1 cellular context compared by ENCODE assay signal in the genomic region with DNA sequence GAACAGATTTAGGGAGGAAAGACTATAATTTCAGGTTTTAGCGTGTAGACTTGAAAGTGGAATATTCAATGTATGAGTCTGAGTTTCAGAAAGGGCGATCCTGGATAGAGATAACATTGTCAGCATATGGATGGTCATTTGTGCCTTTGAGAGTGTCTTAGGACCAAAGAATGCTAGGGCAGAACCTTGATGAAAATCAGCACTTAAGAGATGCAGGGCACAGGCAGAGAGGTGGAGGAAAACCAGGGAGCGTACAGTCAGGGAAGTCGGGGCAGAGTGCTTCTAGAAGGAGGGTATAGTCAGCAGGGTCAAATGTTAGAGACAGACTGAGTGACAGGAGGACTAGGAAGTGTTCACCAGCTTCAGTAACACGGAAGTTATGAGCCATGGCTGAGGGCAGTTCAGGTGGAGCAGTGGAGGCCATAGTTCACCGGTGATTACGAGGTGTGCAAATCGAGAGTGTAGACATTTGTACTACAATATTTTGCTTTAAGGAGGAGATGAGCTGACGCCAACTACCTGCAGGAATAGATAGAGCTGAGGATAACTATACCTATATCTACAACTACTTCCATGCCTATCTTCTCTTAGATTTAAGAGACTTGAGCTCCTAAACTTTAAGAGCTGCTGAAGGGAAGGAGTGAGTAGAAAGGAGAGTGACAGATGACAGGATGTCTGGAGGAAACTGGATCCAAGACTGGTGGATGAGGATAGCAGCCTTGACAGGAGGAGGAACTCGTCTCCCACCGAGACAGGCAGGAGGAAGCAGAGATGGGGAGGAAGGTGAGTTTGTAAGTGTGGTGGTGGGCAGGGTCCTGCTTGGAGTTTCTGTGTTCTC.
TF ChIP-seq lines count a peak whose summit lies in the region.

No MANE protein-coding gene starts in this region.

TF ChIP-seq in HepG2, 621 proteins besides CTCF, POLR2A, EP300 and RAD21 (continued from another document and continues in another):
- TF ChIP-seq POGZ (CRISPR knock-in tag; IDR thresholded peaks at IDR 0.05) (0 out of 2 replicates have a peak, but pooled peaks have one; percentile 11), KLF9 (CRISPR knock-in tag; IDR thresholded peaks at IDR 0.05; ENCODE audit: low read depth) (no peak), ZNF383 (CRISPR knock-in tag; IDR thresholded peaks at IDR 0.05; ENCODE audit: borderline replicate concordance) (peak; percentile 82; the same call in 1 of the 2 replicates), ZNF777 (CRISPR knock-in tag; IDR thresholded peaks at IDR 0.05) (no peak), ZNF678 (CRISPR knock-in tag; IDR thresholded peaks at IDR 0.05) (0 out of 2 replicates have a peak, but pooled peaks have one; percentile 24), IKZF4 (CRISPR knock-in tag; IDR thresholded peaks at IDR 0.05; ENCODE audit: borderline replicate concordance, low read depth, not compliant biosample characterization) (peak; percentile 20), ZNF589 (CRISPR knock-in tag; conservative IDR thresholded peaks at IDR 0.05) (0 out of 2 replicates have a peak, but pooled peaks have one; percentile 63), HMGXB4 (CRISPR knock-in tag; IDR thresholded peaks at IDR 0.05; ENCODE audit: borderline replicate concordance in 1 of 2, low read depth in 1 of 2) (0 out of 4 replicates have a peak, but pooled peaks have one; percentile 27 to 33), ZNF781 (CRISPR knock-in tag; IDR thresholded peaks at IDR 0.05; ENCODE audit: borderline replicate concordance, not compliant biosample characterization) (peak; percentile 32), KMT2B (CRISPR knock-in tag; IDR thresholded peaks at IDR 0.05) (no peak), TAF1 (CRISPR knock-in tag; IDR thresholded peaks at IDR 0.05) (0 out of 2 replicates have a peak, but pooled peaks have one; percentile 5), ZNF451 (CRISPR knock-in tag; IDR thresholded peaks at IDR 0.05) (peak; percentile 64; the same call in 1 of the 2 replicates), ZNF101 (CRISPR knock-in tag; IDR thresholded peaks at IDR 0.05; ENCODE audit: borderline replicate concordance, low read depth) (0 out of 2 replicates have a peak, but pooled peaks have one; percentile 35), MIXL1 (CRISPR knock-in tag; IDR thresholded peaks at IDR 0.05) (peak; percentile 66; the same call in 1 of the 2 replicates), SAP130 (CRISPR knock-in tag; IDR thresholded peaks at IDR 0.05; ENCODE audit: low read depth) (peak; percentile 59), ZNF441 (CRISPR knock-in tag; IDR thresholded peaks at IDR 0.05; ENCODE audit: borderline replicate concordance) (0 out of 2 replicates have a peak, but pooled peaks have one; percentile 19), ZNF446 (CRISPR knock-in tag; IDR thresholded peaks at IDR 0.05) (no peak), SPEN (CRISPR knock-in tag; IDR thresholded peaks at IDR 0.05; ENCODE audit: low read depth) (peak; percentile 18; the same call in 1 of the 2 replicates), ZNF33B (CRISPR knock-in tag; IDR thresholded peaks at IDR 0.05) (no peak), BORCS8-MEF2B (CRISPR knock-in tag; IDR thresholded peaks at IDR 0.05) (peak; percentile 50; the same call in 1 of the 2 replicates), ZNF598 (CRISPR knock-in tag; IDR thresholded peaks at IDR 0.05; ENCODE audit: borderline replicate concordance) (0 out of 2 replicates have a peak, but pooled peaks have one; percentile 40), ARID5B (CRISPR knock-in tag; IDR thresholded peaks at IDR 0.05) (peak; percentile 43; the same call in 1 of the 2 replicates), ZHX2 (IDR thresholded peaks at IDR 0.05; ENCODE audit: low read depth) (0 out of 2 replicates have a peak, but pooled peaks have one; percentile 10), ZHX2 (CRISPR knock-in tag; IDR thresholded peaks at IDR 0.05; ENCODE audit: borderline replicate concordance) (no peak), ZNF276 (CRISPR knock-in tag; IDR thresholded peaks at IDR 0.05; ENCODE audit: low read depth) (no peak), CAMTA2 (CRISPR knock-in tag; IDR thresholded peaks at IDR 0.05; ENCODE audit: borderline replicate concordance) (no peak), ZNF713 (CRISPR knock-in tag; IDR thresholded peaks at IDR 0.05) (peak; percentile 80; the same call in 1 of the 2 replicates), YEATS2 (CRISPR knock-in tag; IDR thresholded peaks at IDR 0.05; ENCODE audit: borderline replicate concordance) (peak; percentile 17; the same call in 1 of the 2 replicates), ZNF235 (CRISPR knock-in tag; IDR thresholded peaks at IDR 0.05; ENCODE audit: borderline replicate concordance) (no peak), ZBTB20 (CRISPR knock-in tag; IDR thresholded peaks at IDR 0.05; ENCODE audit: borderline replicate concordance, low read depth) (0 out of 2 replicates have a peak, but pooled peaks have one; percentile 84), HOXA7 (CRISPR knock-in tag; IDR thresholded peaks at IDR 0.05) (peak; percentile 96; the same call in 1 of the 2 replicates), RARA (CRISPR knock-in tag; IDR thresholded peaks at IDR 0.05) (0 out of 2 replicates have a peak, but pooled peaks have one; percentile 43), ATF4 (CRISPR knock-in tag; IDR thresholded peaks at IDR 0.05) (0 out of 4 replicates have a peak, but pooled peaks of 1 of the 2 experiments have one; percentile 35)
- TF ChIP-seq, protein P1, sequence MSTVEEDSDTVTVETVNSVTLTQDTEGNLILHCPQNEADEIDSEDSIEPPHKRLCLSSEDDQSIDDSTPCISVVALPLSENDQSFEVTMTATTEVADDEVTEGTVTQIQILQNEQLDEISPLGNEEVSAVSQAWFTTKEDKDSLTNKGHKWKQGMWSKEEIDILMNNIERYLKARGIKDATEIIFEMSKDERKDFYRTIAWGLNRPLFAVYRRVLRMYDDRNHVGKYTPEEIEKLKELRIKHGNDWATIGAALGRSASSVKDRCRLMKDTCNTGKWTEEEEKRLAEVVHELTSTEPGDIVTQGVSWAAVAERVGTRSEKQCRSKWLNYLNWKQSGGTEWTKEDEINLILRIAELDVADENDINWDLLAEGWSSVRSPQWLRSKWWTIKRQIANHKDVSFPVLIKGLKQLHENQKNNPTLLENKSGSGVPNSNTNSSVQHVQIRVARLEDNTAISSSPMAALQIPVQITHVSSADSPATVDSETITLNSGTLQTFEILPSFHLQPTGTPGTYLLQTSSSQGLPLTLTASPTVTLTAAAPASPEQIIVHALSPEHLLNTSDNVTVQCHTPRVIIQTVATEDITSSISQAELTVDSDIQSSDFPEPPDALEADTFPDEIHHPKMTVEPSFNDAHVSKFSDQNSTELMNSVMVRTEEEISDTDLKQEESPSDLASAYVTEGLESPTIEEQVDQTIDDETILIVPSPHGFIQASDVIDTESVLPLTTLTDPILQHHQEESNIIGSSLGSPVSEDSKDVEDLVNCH (CRISPR knock-in tag; IDR thresholded peaks at IDR 0.05) = 0 out of 2 replicates have a peak, but pooled peaks have one; percentile 26
- TF ChIP-seq, protein P2, sequence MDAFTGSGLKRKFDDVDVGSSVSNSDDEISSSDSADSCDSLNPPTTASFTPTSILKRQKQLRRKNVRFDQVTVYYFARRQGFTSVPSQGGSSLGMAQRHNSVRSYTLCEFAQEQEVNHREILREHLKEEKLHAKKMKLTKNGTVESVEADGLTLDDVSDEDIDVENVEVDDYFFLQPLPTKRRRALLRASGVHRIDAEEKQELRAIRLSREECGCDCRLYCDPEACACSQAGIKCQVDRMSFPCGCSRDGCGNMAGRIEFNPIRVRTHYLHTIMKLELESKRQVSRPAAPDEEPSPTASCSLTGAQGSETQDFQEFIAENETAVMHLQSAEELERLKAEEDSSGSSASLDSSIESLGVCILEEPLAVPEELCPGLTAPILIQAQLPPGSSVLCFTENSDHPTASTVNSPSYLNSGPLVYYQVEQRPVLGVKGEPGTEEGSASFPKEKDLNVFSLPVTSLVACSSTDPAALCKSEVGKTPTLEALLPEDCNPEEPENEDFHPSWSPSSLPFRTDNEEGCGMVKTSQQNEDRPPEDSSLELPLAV (CRISPR knock-in tag; conservative IDR thresholded peaks at IDR 0.05; ENCODE audit: low read depth) = 0 out of 2 replicates have a peak, but pooled peaks have one; percentile 77
